28 cellular contexts compared by ENCODE assay signal in genomic region chr15:65650312-65651041, GRCh38. TPM values are rescaled to one million over a fixed set of nuclear protein-coding genes. Genes with fewer than 3 reads are reported as not detected.
DNase-seq lines count a peak whose midpoint lies in the region; ATAC-seq, FAIRE-seq and TF ChIP-seq lines count a peak whose summit lies in the region.
"Had no signal": no experiment of that assay in that cellular context is flagged by ENCODE, and none has a peak within 500 bp of the region (broad histone marks: within the 10 kb centered on the region; RNA-seq: fewer than 3 reads in every experiment).

No MANE protein-coding gene starts in this region.

- TF ChIP-seq EP300 in HepG2 (IDR thresholded peaks at IDR 0.05; ENCODE audit: low read depth in 2 of 2, low read length in 2 of 2) (no peak), HepG2 (CRISPR knock-in tag; IDR thresholded peaks at IDR 0.05; ENCODE audit: borderline replicate concordance) (no peak)

- no peak for TF ChIP-seq RAD21 in HepG2 (CRISPR knock-in tag; IDR thresholded peaks at IDR 0.05)

- no peak for ATAC-seq in HepG2
- ATAC-seq in right lobe of liver: no peak
- ATAC-seq in HG03196 (IDR thresholded peaks at IDR 0.05; ENCODE audit: unreplicated experiment): no peak
- ATAC-seq: left cardiac atrium, pancreas had no signal

- no peak overlapping the region for H3K9ac ChIP-seq in HepG2 (ENCODE audit: insufficient read depth, low read depth, low read length)
- no peak overlapping the region for H3K9ac ChIP-seq in GM23248
- H3K9ac ChIP-seq: BLaER1 had no signal

- H3K27ac ChIP-seq in HepG2 (ENCODE audit: extremely low read length, insufficient read depth, low read length) (no peak overlapping the region), right lobe of liver (no peak overlapping the region), GM23248 (no peak overlapping the region)
- H3K27ac ChIP-seq: ascending aorta, BLaER1, cardiac muscle cell, colonic mucosa, pancreas, skin epidermis, testis, WERI-Rb-1 had no signal

- POLR2A ChIA-PET in HepG2 (lab: Yijun Ruan, JAX): no interaction called here

- no peaks in the 10 kb centered on the region for H4K20me1 ChIP-seq in HepG2 (ENCODE audit: insufficient read depth, low read length)
- H4K20me1 ChIP-seq in GM23248 (ENCODE audit: insufficient read depth): no peaks in the 10 kb centered on the region
- H4K20me1 ChIP-seq: BLaER1 had no signal

- H3K4me3 ChIP-seq in HepG2 (replicated peaks in 1 of 3; ENCODE audit: insufficient read depth in 1 of 3, low read depth in 2 of 3, low read length in 3 of 3) (no peak overlapping the region), right lobe of liver (no peak overlapping the region), bronchial epithelial cell (ENCODE audit: low read depth, low read length) (no peak overlapping the region), GM23248 (no peak overlapping the region)
- H3K4me3 ChIP-seq: ascending aorta, BLaER1, cardiac muscle cell, colonic mucosa, HAP-1, lung, pancreas, skin epidermis, testis had no signal

- H3K36me3 ChIP-seq in HepG2 (replicated peaks in 1 of 2; ENCODE audit: control insufficient read depth in 1 of 2, insufficient read depth in 2 of 2, low read length in 2 of 2): peaks cover 1 to 8% of the 10 kb centered on the region in 2 experiments; a peak in 3 of 5 replicates
- H3K36me3 ChIP-seq in right lobe of liver: peaks cover 0 to 3% (median 1%) of the 10 kb centered on the region in 4 donors
- H3K36me3 ChIP-seq in bronchial epithelial cell (ENCODE audit: control insufficient read depth, insufficient read depth, low read length): no peaks in the 10 kb centered on the region
- H3K36me3 ChIP-seq in GM23248 (ENCODE audit: low read depth): no peaks in the 10 kb centered on the region
- H3K36me3 ChIP-seq: cardiac muscle cell, colonic mucosa, HAP-1, WERI-Rb-1 had no signal

- intact Hi-C loops in HepG2 (cut with micrococcal nuclease; ENCODE audit: unreplicated experiment) (no loop called here), right lobe of liver (cut with DNase I) (no loop called here)

- no peaks in the 10 kb centered on the region for H3K9me3 ChIP-seq in HepG2 (ENCODE audit: low read length)
- no peaks in the 10 kb centered on the region for H3K9me3 ChIP-seq in right lobe of liver
- H3K9me3 ChIP-seq in GM23248 (ENCODE audit: low read depth): no peaks in the 10 kb centered on the region
- H3K9me3 ChIP-seq: ascending aorta, BLaER1, colonic mucosa, HAP-1, pancreas, testis had no signal

- no peaks in the 10 kb centered on the region for H3K27me3 Mint-ChIP-seq in IgD-negative memory B cell
- H3K27me3 Mint-ChIP-seq: activated naive CD8-positive, alpha-beta T cell had no signal

- peaks cover 24% of the 10 kb centered on the region for H3F3A ChIP-seq in GM23248 (ENCODE audit: insufficient read depth)

- H3K4me2 ChIP-seq in HepG2 (ENCODE audit: low read depth, low read length) (no peak overlapping the region), GM23248 (ENCODE audit: unreplicated experiment) (no peak overlapping the region)
- H3K4me2 ChIP-seq: BLaER1 had no signal

- H3K9me3 Mint-ChIP-seq in IgD-negative memory B cell: no peaks in the 10 kb centered on the region
- H3K9me3 Mint-ChIP-seq: nephron progenitor cell had no signal

- H3K36me3 Mint-ChIP-seq in IgD-negative memory B cell: peaks cover 7% of the 10 kb centered on the region
- H3K36me3 Mint-ChIP-seq: activated naive CD8-positive, alpha-beta T cell had no signal

- peak overlapping the region in 2 of 3 donors; percentile 63 to 68 for H3K27ac Mint-ChIP-seq in IgD-negative memory B cell
- H3K27ac Mint-ChIP-seq: nephron progenitor cell had no signal

- 96% methylated on average over 10 of the region's 12 CpGs for WGBS in HepG2 (ENCODE audit: low lambda C conversion rate)
- WGBS in right lobe of liver (ENCODE audit: insufficient coverage, low coverage, low lambda C conversion rate, missing lambda C conversion rate): 89% methylated on average over 6 of the region's 12 CpGs
- WGBS in GM23248 (ENCODE audit: low coverage in 1 of 2, low lambda C conversion rate in 2 of 2, missing lambda C conversion rate in 2 of 2), 2 experiments: 93 to 94% methylated on average over 9 to 12 of the region's 12 CpGs

- in situ Hi-C loops in HepG2 (cut with HindIII; ENCODE audit: extremely low pct_ligation_motif_present, low pct_unique_long_range_greater_than_20kb) (no loop called here), GM23248 (cut with MboI) (no loop called here)

- H3K9me2 ChIP-seq in GM23248 (ENCODE audit: insufficient read depth): no peaks in the 10 kb centered on the region

- H3K27me3 ChIP-seq in HepG2 (ENCODE audit: control insufficient read depth in 1 of 2, insufficient read depth in 2 of 2, low read length in 2 of 2) (no peaks in the 10 kb centered on the region; a peak in 1 of 5 replicates), right lobe of liver (no peaks in the 10 kb centered on the region), bronchial epithelial cell (ENCODE audit: control insufficient read depth, insufficient read depth, low read length) (no peaks in the 10 kb centered on the region), GM23248 (replicated peaks; ENCODE audit: insufficient read depth) (no peaks in the 10 kb centered on the region)
- H3K27me3 ChIP-seq: ascending aorta, BLaER1, cardiac muscle cell, colonic mucosa, pancreas, testis had no signal

- no peak for FAIRE-seq in HepG2 (lab: Jason Lieb, UNC)
- FAIRE-seq in bronchial epithelial cell (lab: Jason Lieb, UNC): peak; percentile 50
- FAIRE-seq: pancreas had no signal

- TF ChIP-seq CTCF in HepG2 (CRISPR knock-in tag; IDR thresholded peaks at IDR 0.05) (no peak), right lobe of liver (IDR thresholded peaks at IDR 0.05) (no peak), bronchial epithelial cell (IDR thresholded peaks at IDR 0.05; ENCODE audit: insufficient read depth, low read length, severe bottlenecking) (no peak)

- no peaks in the 10 kb centered on the region for H3K79me2 ChIP-seq in HepG2 (ENCODE audit: insufficient read depth, low read length)
- H3K79me2 ChIP-seq in GM23248 (ENCODE audit: insufficient read depth): no peaks in the 10 kb centered on the region

- CTCF ChIA-PET in HepG2 (lab: Yijun Ruan, JAX; ENCODE audit: low intra/inter-chr PET ratio, low total read pairs): no interaction called here

- H3K4me1 ChIP-seq in HepG2 (ENCODE audit: insufficient read depth, low read length): no peaks in the 10 kb centered on the region
- H3K4me1 ChIP-seq in right lobe of liver: no peaks in the 10 kb centered on the region
- H3K4me1 ChIP-seq in GM23248 (ENCODE audit: insufficient read depth): peaks cover 27% of the 10 kb centered on the region
- H3K4me1 ChIP-seq: ascending aorta, BLaER1, colonic mucosa, pancreas, testis had no signal

- peak overlapping the region in 2 of 4 donors; percentile 14 to 58 for H3K4me3 Mint-ChIP-seq in IgD-negative memory B cell
- H3K4me3 Mint-ChIP-seq: activated naive CD8-positive, alpha-beta T cell; nephron progenitor cell had no signal

- no peak for TF ChIP-seq POLR2A in HepG2 (IDR thresholded peaks at IDR 0.05; ENCODE audit: insufficient read depth in 1 of 2, low read depth in 2 of 2, low read length in 2 of 2)
- no peak for TF ChIP-seq POLR2A in right lobe of liver (IDR thresholded peaks at IDR 0.05)

- no TSS peak for BruUV-seq in HepG2 (replicated peaks; lab: Mats Ljungman, UMichigan)

- DNase-seq in HepG2 (ENCODE audit: low spot score) (no peak), right lobe of liver (no peak), bronchial epithelial cell (ENCODE audit: low read depth) (no peak), GM23248 (no peak)
- no peak for DNase-seq in activated CD4-positive, CD25-positive, alpha-beta regulatory T cell treated with anti-CD3 and anti-CD28 coated beads, Interleukin-2, amount 50 U/mL, for 72 hours
- DNase-seq: colonic mucosa; COR-L47; effector CD4-positive, alpha-beta T cell; hippocampal formation; left cardiac atrium; NCI-H1694; NCI-H446 treated with DMSO at 0.1 percent for 48 hours; nephron progenitor cell; pancreas; retina; stimulated activated naive CD4-positive, alpha-beta T cell treated with Interleukin-2 at 50 U/mL for 16 hours; SW 1271; testis; WERI-Rb-1 had no signal

- H2AFZ ChIP-seq in HepG2 (ENCODE audit: low read length) (no peak overlapping the region), GM23248 (no peak overlapping the region)

- peaks cover 5 to 18% (median 9%) of the 10 kb centered on the region in 3 donors for H3K4me1 Mint-ChIP-seq in IgD-negative memory B cell
- H3K4me1 Mint-ChIP-seq: nephron progenitor cell had no signal

RNA-seq across cellular contexts. Expression of gene SLC24A1, which starts 28.7 kb away (rescaled TPM):
- 6.8 and 8.3 TPM in 2 replicates for total RNA-seq in HepG2 (2016; rRNA removed; fragmentation: Illumina TruSeq; extraction: Trizol)
- 6.6 and 9.0 TPM in 2 replicates for total RNA-seq in HepG2 (2016; cell fraction: cytosol; rRNA removed; fragmentation: Illumina TruSeq; extraction: Trizol; ENCODE audit: low read depth)
- 7.0 and 8.5 TPM in 2 replicates for total RNA-seq in HepG2 (2016; cell fraction: insoluble cytoplasmic fraction; rRNA removed; fragmentation: Illumina TruSeq; extraction: Trizol)
- total RNA-seq in HepG2 (2016; cell fraction: membrane; rRNA removed; fragmentation: Illumina TruSeq; extraction: Trizol): 3.9 and 5.4 TPM in 2 replicates
- total RNA-seq in HepG2 (2016; cell fraction: nucleus; rRNA removed; fragmentation: Illumina TruSeq; extraction: Trizol): 9.5 and 9.6 TPM in 2 replicates
- polyA plus RNA-seq in HepG2 (2011; rRNA removed): 4.8 and 5.9 TPM in 2 replicates
- 3.8 and 3.9 TPM in 2 replicates for polyA plus RNA-seq in HepG2 (2011; cell fraction: cytosol; rRNA removed)
- 5.0 and 5.5 TPM in 2 replicates for polyA plus RNA-seq in HepG2 (2011; cell fraction: nucleus; rRNA removed)
- polyA plus RNA-seq in HepG2 (2012): 5.3 and 9.8 TPM in 2 replicates
- polyA plus RNA-seq in HepG2 (2016; cell fraction: cytosol; fragmentation: Illumina TruSeq; extraction: Trizol; ENCODE audit: low read depth): 0.87 and 0.99 TPM in 2 replicates
- 6.5 and 6.9 TPM in 2 replicates for polyA plus RNA-seq in HepG2 (2016; cell fraction: insoluble cytoplasmic fraction; fragmentation: Illumina TruSeq; extraction: Trizol; ENCODE audit: low read depth)
- polyA plus RNA-seq in HepG2 (2016; cell fraction: membrane; fragmentation: Illumina TruSeq; extraction: Trizol; ENCODE audit: low read depth): 1.4 and 2.0 TPM in 2 replicates
- polyA plus RNA-seq in HepG2 (2016; cell fraction: nucleus; fragmentation: Illumina TruSeq; extraction: Trizol; ENCODE audit: insufficient read depth, low read depth): 10.2 and 12.9 TPM in 2 replicates
- 6.8 and 24.1 TPM in 2 replicates for polyA minus RNA-seq in HepG2 (2011; rRNA and poly(A)+ RNA removed; ENCODE audit: low replicate concordance)
- 7.3 and 7.8 TPM in 2 replicates for polyA minus RNA-seq in HepG2 (2011; cell fraction: cytosol; rRNA and poly(A)+ RNA removed)
- polyA minus RNA-seq in HepG2 (2011; cell fraction: nucleus; rRNA and poly(A)+ RNA removed): 12.4 and 12.7 TPM in 2 replicates
- 1 to 10 TPM; 1.7 to 5.0 (median 4.8) TPM for total RNA-seq in right lobe of liver
- 2.0 TPM for polyA plus RNA-seq in IgD-negative memory B cell
- 1.6 and 2.2 TPM in 2 replicates for total RNA-seq in bronchial epithelial cell
- 7.2 and 10.5 TPM in 2 replicates for total RNA-seq in GM23248 (2014; rRNA removed; shearing (Covaris generic))
- polyA plus RNA-seq in GM23248 (2016; fragmentation: Nextera tagmentation; extraction: Ambion mirVana): 2.1 and 4.9 TPM in 2 replicates

RNA-seq across cellular contexts. Expression of gene INTS14, which starts 39.5 kb away (rescaled TPM):
- total RNA-seq in HepG2 (2016; rRNA removed; fragmentation: Illumina TruSeq; extraction: Trizol) (52.0 and 57.8 TPM in 2 replicates), right lobe of liver (10 to 100 TPM; 15.3 to 19.8 (median 17.4) TPM), bronchial epithelial cell (26.5 and 28.7 TPM in 2 replicates)
- total RNA-seq in HepG2 (2016; cell fraction: cytosol; rRNA removed; fragmentation: Illumina TruSeq; extraction: Trizol; ENCODE audit: low read depth): 17.0 and 20.8 TPM in 2 replicates
- total RNA-seq in HepG2 (2016; cell fraction: insoluble cytoplasmic fraction; rRNA removed; fragmentation: Illumina TruSeq; extraction: Trizol): 51.9 and 56.4 TPM in 2 replicates
- 49.9 and 57.9 TPM in 2 replicates for total RNA-seq in HepG2 (2016; cell fraction: membrane; rRNA removed; fragmentation: Illumina TruSeq; extraction: Trizol)
- total RNA-seq in HepG2 (2016; cell fraction: nucleus; rRNA removed; fragmentation: Illumina TruSeq; extraction: Trizol): 46.7 and 47.9 TPM in 2 replicates
- polyA plus RNA-seq in HepG2 (2011; rRNA removed) (32.9 and 41.4 TPM in 2 replicates), IgD-negative memory B cell (24.3 TPM), GM23248 (2016; fragmentation: Nextera tagmentation; extraction: Ambion mirVana) (31.7 and 34.3 TPM in 2 replicates)
- 33.9 and 35.7 TPM in 2 replicates for polyA plus RNA-seq in HepG2 (2011; cell fraction: cytosol; rRNA removed)
- 38.0 and 47.8 TPM in 2 replicates for polyA plus RNA-seq in HepG2 (2011; cell fraction: nucleus; rRNA removed)
- 19.7 and 28.3 TPM in 2 replicates for polyA plus RNA-seq in HepG2 (2012)
- polyA plus RNA-seq in HepG2 (2016; cell fraction: cytosol; fragmentation: Illumina TruSeq; extraction: Trizol; ENCODE audit: low read depth): 17.3 and 20.3 TPM in 2 replicates
- 50.5 and 52.9 TPM in 2 replicates for polyA plus RNA-seq in HepG2 (2016; cell fraction: insoluble cytoplasmic fraction; fragmentation: Illumina TruSeq; extraction: Trizol; ENCODE audit: low read depth)
- polyA plus RNA-seq in HepG2 (2016; cell fraction: membrane; fragmentation: Illumina TruSeq; extraction: Trizol; ENCODE audit: low read depth): 34.9 and 41.5 TPM in 2 replicates
- polyA plus RNA-seq in HepG2 (2016; cell fraction: nucleus; fragmentation: Illumina TruSeq; extraction: Trizol; ENCODE audit: insufficient read depth, low read depth): 61.6 and 62.0 TPM in 2 replicates
- polyA minus RNA-seq in HepG2 (2011; rRNA and poly(A)+ RNA removed; ENCODE audit: low replicate concordance): 35.4 and 83.9 TPM in 2 replicates
- 26.2 and 26.6 TPM in 2 replicates for polyA minus RNA-seq in HepG2 (2011; cell fraction: cytosol; rRNA and poly(A)+ RNA removed)
- polyA minus RNA-seq in HepG2 (2011; cell fraction: nucleus; rRNA and poly(A)+ RNA removed): 66.4 and 78.2 TPM in 2 replicates
- total RNA-seq in GM23248 (2014; rRNA removed; shearing (Covaris generic)): 23.1 and 41.4 TPM in 2 replicates
